Comparison of ENCODE assay signal across 11 cellular contexts in genomic region chr11:57303990-57304579, GRCh38. TPM values are rescaled to one million over a fixed set of nuclear protein-coding genes. Genes with fewer than 3 reads are reported as not detected.
A peak's percentile ranks its signal among the peaks of the same experiment; 100 is the strongest.
DNase-seq lines count a peak whose midpoint lies in the region; ATAC-seq and TF ChIP-seq lines count a peak whose summit lies in the region.
"Had no signal": no experiment of that assay in that cellular context is flagged by ENCODE, and none has a peak within 500 bp of the region (broad histone marks: within the 10 kb centered on the region; RNA-seq: fewer than 3 reads in every experiment).

No MANE protein-coding gene starts in this region.

- no peaks in the 10 kb centered on the region for H3K27me3 Mint-ChIP-seq in chondrocyte (ENCODE audit: low read depth)
- peaks cover 3% of the 10 kb centered on the region for H3K27me3 Mint-ChIP-seq in nephron progenitor cell (ENCODE audit: low read depth, poor library complexity)
- no peaks in the 10 kb centered on the region for H3K27me3 Mint-ChIP-seq in activated naive CD8-positive, alpha-beta T cell treated with anti-CD3 and anti-CD28 coated beads for 36 hours
- H3K27me3 Mint-ChIP-seq: CD4-positive, alpha-beta memory T cell had no signal

- peaks cover 56 to 92% (median 80%) of the 10 kb centered on the region in 3 donors for H3K36me3 ChIP-seq in tibial artery

- no peaks in the 10 kb centered on the region for H3K27me3 ChIP-seq in tibial artery

- no peak overlapping the region for H3K27ac ChIP-seq in tibial artery

- no peak for ATAC-seq in GM21825 (IDR thresholded peaks at IDR 0.05; ENCODE audit: unreplicated experiment)
- no peak for ATAC-seq in HG03521 (IDR thresholded peaks at IDR 0.05; ENCODE audit: unreplicated experiment)

- peaks cover 59% of the 10 kb centered on the region for H3K4me1 Mint-ChIP-seq in chondrocyte (ENCODE audit: low read depth)
- peaks cover 56% of the 10 kb centered on the region for H3K4me1 Mint-ChIP-seq in nephron progenitor cell
- H3K4me1 Mint-ChIP-seq in activated naive CD8-positive, alpha-beta T cell treated with anti-CD3 and anti-CD28 coated beads for 36 hours: no peaks in the 10 kb centered on the region

- peak overlapping the region; percentile 88 for H3K27ac Mint-ChIP-seq in chondrocyte (ENCODE audit: unreplicated experiment)
- H3K27ac Mint-ChIP-seq in nephron progenitor cell: peak overlapping the region; percentile 90
- H3K27ac Mint-ChIP-seq in activated naive CD8-positive, alpha-beta T cell treated with anti-CD3 and anti-CD28 coated beads for 36 hours: no peak overlapping the region

- H3K4me3 Mint-ChIP-seq in chondrocyte (ENCODE audit: unreplicated experiment): peak overlapping the region; percentile 40
- peak overlapping the region; percentile 9 for H3K4me3 Mint-ChIP-seq in nephron progenitor cell
- no peak overlapping the region for H3K4me3 Mint-ChIP-seq in activated naive CD8-positive, alpha-beta T cell treated with anti-CD3 and anti-CD28 coated beads for 36 hours
- H3K4me3 Mint-ChIP-seq: CD4-positive, alpha-beta memory T cell had no signal

- intact Hi-C loops in tibial artery (cut with DNase I; ENCODE audit: low total_unique reads): no loop called here

- peaks cover 0 to 53% (median 42%) of the 10 kb centered on the region in 4 donors for H3K4me1 ChIP-seq in tibial artery

- no peak overlapping the region for H3K4me3 ChIP-seq in tibial artery

- TF ChIP-seq CTCF in chondrocyte (IDR thresholded peaks at IDR 0.05) (no peak), nephron progenitor cell (IDR thresholded peaks at IDR 0.05) (no peak), tibial artery (IDR thresholded peaks at IDR 0.05) (no peak)

- peaks cover 2 to 16% (median 5%) of the 10 kb centered on the region in 3 donors for H3K9me3 ChIP-seq in tibial artery

- H3K36me3 Mint-ChIP-seq in chondrocyte (ENCODE audit: low read depth): peaks cover 45% of the 10 kb centered on the region
- peaks cover 74% of the 10 kb centered on the region for H3K36me3 Mint-ChIP-seq in nephron progenitor cell (ENCODE audit: low read depth)
- peaks cover 34% of the 10 kb centered on the region for H3K36me3 Mint-ChIP-seq in activated naive CD8-positive, alpha-beta T cell treated with anti-CD3 and anti-CD28 coated beads for 36 hours

- peaks cover 3% of the 10 kb centered on the region for H3K9me3 Mint-ChIP-seq in chondrocyte (ENCODE audit: low read depth)
- peaks cover 8% of the 10 kb centered on the region for H3K9me3 Mint-ChIP-seq in nephron progenitor cell
- peaks cover 6% of the 10 kb centered on the region for H3K9me3 Mint-ChIP-seq in activated naive CD8-positive, alpha-beta T cell treated with anti-CD3 and anti-CD28 coated beads for 36 hours

- DNase-seq in DMS153 treated with DMSO at 0.1 percent for 48 hours (lab: John Stamatoyannopoulos, UW; ENCODE audit: unreplicated experiment) (peak; percentile 92), NCI-H2171 treated with DMSO at 0.1 percent for 48 hours (lab: John Stamatoyannopoulos, UW) (peak; percentile 81), chondrocyte (ENCODE audit: low spot score) (no peak), nephron progenitor cell (no peak), tibial artery (no peak)
- DNase-seq in activated naive CD8-positive, alpha-beta T cell treated with anti-CD3 and anti-CD28 coated beads for 36 hours: no peak
- DNase-seq: activated naive CD4-positive, alpha-beta T cell treated with anti-CD3 and anti-CD28 coated beads, Interleukin-2, amount 50 U/mL, for 16 hours; CD4-positive, alpha-beta memory T cell had no signal

RNA-seq across cellular contexts. Expression of gene TNKS1BP1, which starts 20.7 kb away (rescaled TPM):
- 112 to 181 TPM (median 164 TPM) in 3 replicates for total RNA-seq in chondrocyte
- total RNA-seq in activated naive CD8-positive, alpha-beta T cell treated with anti-CD3 and anti-CD28 coated beads for 36 hours: 10 to 100 TPM; 20.8 to 22.1 TPM

RNA-seq across cellular contexts. Expression of gene SSRP1, which starts 31.6 kb away (rescaled TPM):
- 56.8 to 76.3 TPM (median 58.8 TPM) in 3 replicates for total RNA-seq in chondrocyte
- 100 to 1,000 TPM; 318 to 332 TPM for total RNA-seq in activated naive CD8-positive, alpha-beta T cell treated with anti-CD3 and anti-CD28 coated beads for 36 hours

RNA-seq across cellular contexts. Expression of gene P2RX3, which starts 34.1 kb away (rescaled TPM):
- not detected in 3 replicates for total RNA-seq in chondrocyte
- total RNA-seq in activated naive CD8-positive, alpha-beta T cell treated with anti-CD3 and anti-CD28 coated beads for 36 hours: not detected
- total RNA-seq: CD4-positive, alpha-beta memory T cell; fibroblast of villous mesenchyme had no signal

Comparison
In these comparisons a context has a peak if more than half of its experiments do, and no peak if none do; other contexts are left out.
1. DNase-seq: peak in DMS153 treated with DMSO at 0.1 percent for 48 hours (single experiment) and NCI-H2171 treated with DMSO at 0.1 percent for 48 hours (single experiment); none in chondrocyte (single experiment), nephron progenitor cell (single experiment), activated naive CD8-positive, alpha-beta T cell treated with anti-CD3 and anti-CD28 coated beads for 36 hours (single experiment) and tibial artery (0 of 2).